Comparison of ENCODE assay signal across 9 cellular contexts in genomic region chr11:67355023-67355793, GRCh38. TPM values are rescaled to one million over a fixed set of nuclear protein-coding genes. Genes with fewer than 3 reads are reported as not detected.
DNase-seq lines count a peak whose midpoint lies in the region; ATAC-seq, FAIRE-seq and TF ChIP-seq lines count a peak whose summit lies in the region.
"Had no signal": no experiment of that assay in that cellular context is flagged by ENCODE, and none has a peak within 500 bp of the region (broad histone marks: within the 10 kb centered on the region; RNA-seq: fewer than 3 reads in every experiment).

No MANE protein-coding gene starts in this region.

- peak overlapping the region in 1 of 10 donors; percentile 24 for H3K4me3 Mint-ChIP-seq in naive thymus-derived CD8-positive, alpha-beta T cell

- no peaks in the 10 kb centered on the region for H3K36me3 Mint-ChIP-seq in naive thymus-derived CD8-positive, alpha-beta T cell

- DNase-seq in A673 (ENCODE audit: low spot score): no peak
- DNase-seq in mammary epithelial cell: no peak
- no peak for DNase-seq in naive thymus-derived CD8-positive, alpha-beta T cell
- DNase-seq in NCI-H2196 (lab: John Stamatoyannopoulos, UW; ENCODE audit: unreplicated experiment): no peak
- no peak for DNase-seq in RCC 7860 (ENCODE audit: low spot score)
- DNase-seq in DMS114 treated with DMSO at 0.1 percent for 48 hours (lab: John Stamatoyannopoulos, UW; ENCODE audit: unreplicated experiment): no peak
- DNase-seq: activated effector memory CD4-positive, alpha-beta T cell treated with anti-CD3 and anti-CD28 coated beads, Interleukin-2, amount 50 U/mL, for 16 hours had no signal

- H3K9me3 ChIP-seq in A673 (ENCODE audit: low read depth, low read length, poor library complexity, severe bottlenecking) (no peaks in the 10 kb centered on the region), HUES48 (ENCODE audit: control insufficient read depth, insufficient read depth, low read length) (no peaks in the 10 kb centered on the region), mammary epithelial cell (replicated peaks; ENCODE audit: insufficient read depth, low read length) (no peaks in the 10 kb centered on the region)

- no peaks in the 10 kb centered on the region for H3K9me3 Mint-ChIP-seq in naive thymus-derived CD8-positive, alpha-beta T cell

- dilution Hi-C loops in mammary epithelial cell (cut with HindIII; ENCODE audit: low sequenced_read_pairs): no loop called here

- H3K4me1 Mint-ChIP-seq in naive thymus-derived CD8-positive, alpha-beta T cell: peaks cover 11 to 74% (median 42%) of the 10 kb centered on the region in 4 donors

- no peaks in the 10 kb centered on the region for H3K36me3 ChIP-seq in A673 (ENCODE audit: insufficient read depth, low read length, poor library complexity, severe bottlenecking)
- H3K36me3 ChIP-seq in HUES48 (ENCODE audit: control insufficient read depth, insufficient read depth, low read length): no peaks in the 10 kb centered on the region
- H3K36me3 ChIP-seq in mammary epithelial cell (ENCODE audit: insufficient read depth, low read length): no peaks in the 10 kb centered on the region

- H3K27me3 Mint-ChIP-seq in naive thymus-derived CD8-positive, alpha-beta T cell: no peaks in the 10 kb centered on the region

- H3K27me3 ChIP-seq in A673 (replicated peaks; ENCODE audit: insufficient read depth, low read depth, low read length, poor library complexity) (no peaks in the 10 kb centered on the region), HUES48 (ENCODE audit: control insufficient read depth, insufficient read depth, low read length) (no peaks in the 10 kb centered on the region), mammary epithelial cell (ENCODE audit: insufficient read depth, low read length) (no peaks in the 10 kb centered on the region)

- no peak for ATAC-seq in naive thymus-derived CD8-positive, alpha-beta T cell
- no peak for ATAC-seq in HG03354 (IDR thresholded peaks at IDR 0.05; ENCODE audit: poor library complexity, severe bottlenecking, unreplicated experiment)

- BruUV-seq in A673 (replicated peaks; lab: Mats Ljungman, UMichigan) (no TSS peak), mammary epithelial cell (replicated peaks; lab: Mats Ljungman, UMichigan) (no TSS peak)

- H3K4me2 ChIP-seq in mammary epithelial cell (ENCODE audit: insufficient read depth, low read depth, low read length): peak overlapping the region; percentile 34

- intact Hi-C loops in A673 (cut with micrococcal nuclease; ENCODE audit: unreplicated experiment) (no loop called here), mammary epithelial cell (cut with micrococcal nuclease) (loop anchor here (10.0 kb wide), 1 partner anchor 350 kb away; no protein-coding TSS in a partner anchor)

- H4K20me1 ChIP-seq in mammary epithelial cell (ENCODE audit: insufficient read depth, low read length): no peaks in the 10 kb centered on the region

- peaks cover 15% of the 10 kb centered on the region for H3K79me2 ChIP-seq in mammary epithelial cell (ENCODE audit: insufficient read depth, low read length)

- no peak for FAIRE-seq in RCC 7860 (lab: Jason Lieb, UNC)

- H3K4me1 ChIP-seq in A673 (ENCODE audit: insufficient read depth, low read length, poor library complexity, severe bottlenecking) (peaks cover 25% of the 10 kb centered on the region), HUES48 (ENCODE audit: control insufficient read depth, insufficient read depth, low read length) (peaks cover 17% of the 10 kb centered on the region), mammary epithelial cell (ENCODE audit: insufficient read depth, low read length) (peaks cover 62% of the 10 kb centered on the region)

- in situ Hi-C loops in mammary epithelial cell (cut with MboI; ENCODE audit: low sequenced_read_pairs in 2 of 2): no loop called here

- CTCF ChIA-PET in A673 (lab: Charles Lee) (interaction anchor here (0.6 to 3.4 kb wide), 5 partner anchors 16 to 80 kb away, joined by 7 to 62 read pairs (median 9); partner anchors contain the start of gene PPP1CA), mammary epithelial cell (lab: Charles Lee; ENCODE audit: low non-redundant PET) (interaction anchor here (0.7 to 0.9 kb wide), 2 partner anchors 28 to 73 kb away, joined by 4 to 5 read pairs; partner anchors contain the start of gene RPS6KB2)

- TF ChIP-seq CTCF in A673 (conservative IDR thresholded peaks at IDR 0.05; ENCODE audit: low read depth, low read length): no peak
- no peak for TF ChIP-seq CTCF in mammary epithelial cell (conservative IDR thresholded peaks at IDR 0.05 in 1 of 2, IDR thresholded peaks at IDR 0.05 in 1 of 2; ENCODE audit: extremely low read depth in 1 of 2, insufficient read depth in 1 of 2, low read depth in 1 of 2, low read length in 2 of 2)

- no peak overlapping the region for H3K4me3 ChIP-seq in A673 (ENCODE audit: low read depth, low read length, poor library complexity, severe bottlenecking)
- H3K4me3 ChIP-seq in HUES48 (ENCODE audit: low read depth, low read length): no peak overlapping the region
- H3K4me3 ChIP-seq in mammary epithelial cell (replicated peaks in 1 of 3; ENCODE audit: insufficient read depth in 1 of 3, low read depth in 2 of 3, low read length in 3 of 3): no peak overlapping the region

- WGBS in mammary epithelial cell (ENCODE audit: low coverage, missing lambda C conversion rate): 55% methylated on average over 6 of the region's 11 CpGs

- H3K9ac ChIP-seq in HUES48 (ENCODE audit: low read depth, low read length) (no peak overlapping the region), mammary epithelial cell (ENCODE audit: insufficient read depth, low read length) (peak overlapping the region; percentile 1)

- peak overlapping the region in 6 of 10 donors; percentile 50 to 99 (median 99) for H3K27ac Mint-ChIP-seq in naive thymus-derived CD8-positive, alpha-beta T cell

- H3K27ac ChIP-seq in A673 (ENCODE audit: low read depth, low read length, poor library complexity, severe bottlenecking) (peak overlapping the region; percentile 91), HUES48 (ENCODE audit: low read depth, low read length) (peak overlapping the region; percentile 95), mammary epithelial cell (ENCODE audit: insufficient read depth, low read depth, low read length) (peak overlapping the region; percentile 78)

- H2AFZ ChIP-seq in mammary epithelial cell (ENCODE audit: low read depth, low read length): no peak overlapping the region

- POLR2A ChIA-PET in A673 (lab: Charles Lee; ENCODE audit: low non-redundant PET): no interaction called here
- POLR2A ChIA-PET in naive thymus-derived CD8-positive, alpha-beta T cell (lab: Charles Lee): interaction anchor here (1.0 to 19.8 kb wide), 9 partner anchors 11 to 129 kb away, joined by 3 to 493 read pairs (median 32); partner anchors contain the start of genes AIP, CLCF1, PPP1CA and PTPRCAP

RNA-seq across cellular contexts. Expression of gene POLD4, which starts 1.9 kb away (rescaled TPM):
- total RNA-seq in A673 (2021) (13.2 and 14.3 TPM in 2 replicates), mammary epithelial cell (10 to 100 TPM; 39.2 to 75.2 TPM)
- polyA plus RNA-seq in mammary epithelial cell: 86.3 TPM
- polyA minus RNA-seq in mammary epithelial cell: 5.9 TPM
- 100 to 1,000 TPM; 102 to 110 TPM for total RNA-seq in naive thymus-derived CD8-positive, alpha-beta T cell
- 100 to 1,000 TPM in 2 of 3 donors, 10 to 100 TPM in 1; 87.7 to 105 (median 102) TPM for polyA plus RNA-seq in naive thymus-derived CD8-positive, alpha-beta T cell

RNA-seq across cellular contexts. Expression of gene CLCF1, which starts 18.2 kb away (rescaled TPM):
- total RNA-seq in A673 (2021) (0.69 and 0.87 TPM in 2 replicates), mammary epithelial cell (10 to 100 TPM in 1 of 2 donors, 1 to 10 TPM in 1; 8.3 to 12.5 TPM)
- 15.4 TPM for polyA plus RNA-seq in mammary epithelial cell
- 21.4 TPM for polyA minus RNA-seq in mammary epithelial cell
- 1 to 10 TPM; 1.1 to 1.5 TPM for total RNA-seq in naive thymus-derived CD8-positive, alpha-beta T cell
- polyA plus RNA-seq in naive thymus-derived CD8-positive, alpha-beta T cell: under 1 TPM in 1 of 3 donors, not detected in 2; 0.58 TPM

RNA-seq across cellular contexts. Expression of gene RAD9A, which starts 36.6 kb away (rescaled TPM):
- total RNA-seq in A673 (2021) (43.0 and 55.0 TPM in 2 replicates), mammary epithelial cell (10 to 100 TPM in 1 of 2 donors, 1 to 10 TPM in 1; 6.5 to 17.2 TPM)
- polyA plus RNA-seq in mammary epithelial cell: 15.4 TPM
- polyA minus RNA-seq in mammary epithelial cell: 4.8 TPM
- 10 to 100 TPM; 47.3 to 58.1 TPM for total RNA-seq in naive thymus-derived CD8-positive, alpha-beta T cell
- polyA plus RNA-seq in naive thymus-derived CD8-positive, alpha-beta T cell: 1 to 10 TPM; 6.5 to 9.4 (median 6.6) TPM

RNA-seq across cellular contexts. Expression of gene PPP1CA, which starts 46.5 kb away (rescaled TPM):
- total RNA-seq in A673 (2021): 239 TPM in 2 replicates
- total RNA-seq in mammary epithelial cell: 100 to 1,000 TPM; 178 to 182 TPM
- polyA plus RNA-seq in mammary epithelial cell: 331 TPM
- polyA minus RNA-seq in mammary epithelial cell: 255 TPM
- 100 to 1,000 TPM; 141 to 146 TPM for total RNA-seq in naive thymus-derived CD8-positive, alpha-beta T cell
- polyA plus RNA-seq in naive thymus-derived CD8-positive, alpha-beta T cell: 100 to 1,000 TPM; 357 to 518 (median 403) TPM

RNA-seq across cellular contexts. Expression of gene TBC1D10C, which starts 48.7 kb away (rescaled TPM):
- total RNA-seq in A673 (2021) (not detected in 2 replicates), mammary epithelial cell (under 1 TPM in 1 of 2 donors, not detected in 1; 0.17 TPM)
- polyA plus RNA-seq in mammary epithelial cell: not detected
- not detected for polyA minus RNA-seq in mammary epithelial cell
- total RNA-seq in naive thymus-derived CD8-positive, alpha-beta T cell: 100 to 1,000 TPM; 403 to 419 TPM
- 100 to 1,000 TPM; 231 to 307 (median 251) TPM for polyA plus RNA-seq in naive thymus-derived CD8-positive, alpha-beta T cell
